In genomic region chr6:105398859-105399258, GRCh38 we compare ENCODE assay signal across 20 cellular contexts.
"Had no signal": no experiment of that assay in that cellular context is flagged by ENCODE, and none has a peak within 500 bp of the region (broad histone marks: within the 10 kb centered on the region; RNA-seq: fewer than 3 reads in every experiment).

No MANE protein-coding gene starts in this region.

- DNase-seq: activated CD4-positive, alpha-beta T cell treated with anti-CD3 and anti-CD28 coated beads, Interleukin-2, amount 10 ng/mL, durations not matched to agents 24 days and 14 days; activated CD8-positive, alpha-beta T cell treated with anti-CD3 and anti-CD28 coated beads, Interleukin-2, amount 10 ng/mL, durations not matched to agents 7 days and 5 days; activated effector memory CD4-positive, alpha-beta T cell treated with Interleukin-2 at 50 U/mL for 16 hours; activated naive CD4-positive, alpha-beta T cell treated with anti-CD3 and anti-CD28 coated beads, Interleukin-2, amount 10 ng/mL, durations not matched to agents 7 days and 5 days; activated T-cell treated with anti-CD3 and anti-CD28 coated beads, Interleukin-2, amount 50 U/mL, for 24 hours; amniotic stem cell; endodermal cell; foreskin melanocyte; kidney; left lung; right cardiac atrium; stimulated activated naive CD8-positive, alpha-beta T cell treated with anti-CD3 and anti-CD28 coated beads, Interleukin-15, amount 100 ng/mL, for 72 hours; T-helper 9 cell; upper lobe of left lung had no signal

- H3K4me3 ChIP-seq: cardiac muscle cell, left lung, suprapubic skin, upper lobe of left lung had no signal

- H3K4me3 Mint-ChIP-seq: activated CD8-positive, alpha-beta T cell treated with anti-CD3 and anti-CD28 coated beads, Interleukin-2, amount 10 ng/mL, durations not matched to agents 7 days and 5 days; activated naive CD4-positive, alpha-beta T cell treated with anti-CD3 and anti-CD28 coated beads, Interleukin-2, amount 10 ng/mL, durations not matched to agents 7 days and 5 days; activated T-cell treated with anti-CD3 and anti-CD28 coated beads, Interleukin-2, amount 50 U/mL, for 24 hours; endodermal cell; mesothelial cell of epicardium had no signal

- H3K9ac ChIP-seq: neural progenitor cell had no signal

- H3K9me3 ChIP-seq: left lung, suprapubic skin, upper lobe of left lung had no signal

- H3K27me3 Mint-ChIP-seq: activated CD4-positive, alpha-beta T cell treated with anti-CD3 and anti-CD28 coated beads, Interleukin-2, amount 10 ng/mL, durations not matched to agents 24 days and 14 days; activated naive CD4-positive, alpha-beta T cell treated with anti-CD3 and anti-CD28 coated beads, Interleukin-2, amount 10 ng/mL, durations not matched to agents 7 days and 5 days; activated T-cell treated with anti-CD3 and anti-CD28 coated beads, Interleukin-2, amount 50 U/mL, for 24 hours; progenitor cell of endocrine pancreas; stimulated activated naive CD8-positive, alpha-beta T cell treated with anti-CD3 and anti-CD28 coated beads, Interleukin-15, amount 100 ng/mL, for 72 hours had no signal

- H3K36me3 ChIP-seq: cardiac muscle cell, neural progenitor cell had no signal

- ATAC-seq: activated CD8-positive, alpha-beta T cell treated with anti-CD3 and anti-CD28 coated beads, Interleukin-2, amount 10 ng/mL, durations not matched to agents 7 days and 5 days; left lung; right cardiac atrium; stimulated activated naive CD8-positive, alpha-beta T cell treated with anti-CD3 and anti-CD28 coated beads, Interleukin-15, amount 100 ng/mL, for 72 hours had no signal

- H2AFZ ChIP-seq: neural progenitor cell had no signal

- H3K9me3 Mint-ChIP-seq: activated CD4-positive, alpha-beta T cell treated with anti-CD3 and anti-CD28 coated beads, Interleukin-2, amount 10 ng/mL, durations not matched to agents 24 days and 14 days; activated naive CD4-positive, alpha-beta T cell treated with anti-CD3 and anti-CD28 coated beads, Interleukin-2, amount 10 ng/mL, durations not matched to agents 7 days and 5 days; activated T-cell treated with anti-CD3 and anti-CD28 coated beads, Interleukin-2, amount 50 U/mL, for 24 hours; endodermal cell; mesothelial cell of epicardium; neural progenitor cell; stimulated activated naive CD8-positive, alpha-beta T cell treated with anti-CD3 and anti-CD28 coated beads, Interleukin-15, amount 100 ng/mL, for 72 hours had no signal

- H3K27me3 ChIP-seq: cardiac muscle cell, dorsolateral prefrontal cortex, left lung, neural progenitor cell, suprapubic skin, upper lobe of left lung had no signal

- H3K27ac Mint-ChIP-seq: activated CD4-positive, alpha-beta T cell treated with anti-CD3 and anti-CD28 coated beads, Interleukin-2, amount 10 ng/mL, durations not matched to agents 24 days and 14 days; activated naive CD4-positive, alpha-beta T cell treated with anti-CD3 and anti-CD28 coated beads, Interleukin-2, amount 10 ng/mL, durations not matched to agents 7 days and 5 days; activated T-cell treated with anti-CD3 and anti-CD28 coated beads, Interleukin-2, amount 50 U/mL, for 24 hours; endodermal cell; mesothelial cell of epicardium; neural progenitor cell; progenitor cell of endocrine pancreas had no signal

- H3K27ac ChIP-seq: cardiac muscle cell, left lung, neural progenitor cell, suprapubic skin, upper lobe of left lung had no signal
